In the genomic region with DNA sequence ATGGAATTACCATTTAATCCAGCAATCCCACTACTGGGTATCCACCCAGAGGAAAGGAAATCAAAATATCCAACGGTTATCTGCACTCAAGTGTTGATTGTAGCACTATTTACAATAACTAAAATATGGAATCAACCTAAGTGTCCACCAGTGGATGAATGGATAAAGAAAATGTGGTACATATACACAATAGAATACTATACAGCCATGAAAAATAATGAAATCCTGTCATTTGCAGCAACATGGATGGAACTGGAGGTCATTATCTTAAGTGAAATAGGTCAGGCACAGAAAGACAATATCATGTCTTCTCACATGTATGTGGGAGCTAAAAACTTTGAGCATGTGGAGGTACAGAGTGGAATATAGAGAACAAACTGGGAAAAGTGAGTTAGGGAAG, we compare ENCODE assay signal across 34 cellular contexts.
"Had no signal": no experiment of that assay in that cellular context is flagged by ENCODE, and none has a peak within 500 bp of the region (broad histone marks: within the 10 kb centered on the region; RNA-seq: fewer than 3 reads in every experiment).

No MANE protein-coding gene starts in this region.

- H3K36me3 ChIP-seq: MG63 had no signal

- H3K4me3 ChIP-seq: MG63 had no signal

- DNase-seq: Karpas-422, Kasumi-1, MG63, MM.1S, MV-4-11, NCI-H1048, NCI-H1092, NCI-H1092 treated with DMSO at 0.1 percent for 48 hours, NCI-H1105, NCI-H1105 treated with DMSO at 0.1 percent for 48 hours, NCI-H1417, NCI-H1417 treated with DMSO at 0.1 percent for 48 hours, NCI-H1436, NCI-H1436 treated with DMSO at 0.1 percent for 48 hours, NCI-H146, NCI-H1694, NCI-H1694 treated with DMSO at 0.1 percent for 48 hours, NCI-H187, NCI-H187 treated with DMSO at 0.1 percent for 48 hours, NCI-H1930, NCI-H2029, NCI-H2029 treated with DMSO at 0.1 percent for 48 hours, NCI-H2081, NCI-H2081 treated with DMSO at 0.1 percent for 48 hours, NCI-H2107, NCI-H2171, NCI-H2171 treated with DMSO at 0.1 percent for 48 hours, NCI-H2227 treated with DMSO at 0.1 percent for 48 hours, NCI-H226, NCI-H345, NCI-H446, NCI-H446 treated with DMSO at 0.1 percent for 48 hours, NCI-H510A, NCI-H510A treated with DMSO at 0.1 percent for 48 hours had no signal

- H3K27me3 ChIP-seq: MG63 had no signal
